Comparison of ENCODE assay signal across 1 cellular context in the genomic region with DNA sequence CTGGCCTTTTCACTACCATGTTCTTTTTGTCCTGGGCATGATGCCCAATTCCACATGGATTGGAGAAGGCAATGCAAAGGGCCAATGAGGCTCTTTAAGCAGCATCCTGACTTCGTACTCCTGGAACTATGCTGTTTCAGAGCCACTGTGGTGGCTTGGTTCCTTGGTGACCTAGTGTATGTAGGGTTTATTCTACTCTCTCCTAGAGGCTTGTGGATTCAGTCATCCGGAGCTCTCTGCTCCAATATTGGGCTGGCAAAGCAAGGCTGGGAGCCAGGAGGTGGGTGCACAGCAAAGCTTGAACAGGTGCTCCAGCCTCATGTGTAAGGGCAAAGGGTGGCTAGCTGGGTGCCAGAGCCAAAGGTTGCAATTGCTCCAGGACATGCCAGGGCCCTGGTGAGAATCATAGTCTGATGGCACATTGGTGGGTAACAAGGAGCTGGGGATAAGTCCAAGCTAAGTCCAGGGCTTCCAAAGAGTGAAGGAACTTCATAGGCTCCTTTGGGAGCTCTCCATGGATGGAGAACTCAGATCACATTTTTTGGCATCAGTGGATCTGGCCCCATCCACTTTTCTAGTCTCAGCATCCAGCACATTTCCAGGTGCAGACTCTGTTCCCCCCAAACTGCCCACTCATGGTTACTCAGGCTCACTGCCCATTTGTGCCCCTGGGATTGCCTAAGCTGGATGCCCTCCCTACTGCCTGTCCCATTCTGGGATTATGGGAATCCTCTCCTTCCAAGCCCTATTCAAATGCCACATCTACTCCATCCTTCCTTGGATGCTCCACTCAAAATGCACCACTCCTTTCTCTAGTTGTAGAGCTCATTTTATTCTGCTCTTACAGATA.
TF ChIP-seq lines count a peak whose summit lies in the region.

No MANE protein-coding gene starts in this region.

TF ChIP-seq in IMR-90, 13 proteins besides CTCF, POLR2A, EP300 and RAD21 (continued from another document):
- TF ChIP-seq ELK1 (IDR thresholded peaks at IDR 0.05; ENCODE audit: borderline replicate concordance, low read depth, low read length) (no peak), FOS (IDR thresholded peaks at IDR 0.05; ENCODE audit: low read depth, low read length) (no peak), USF2 (IDR thresholded peaks at IDR 0.05; ENCODE audit: low read depth, low read length) (no peak), NFE2L2 (IDR thresholded peaks at IDR 0.05; ENCODE audit: low read depth, low read length) (no peak), BHLHE40 (IDR thresholded peaks at IDR 0.05; ENCODE audit: low read depth, low read length) (no peak), RCOR1 (IDR thresholded peaks at IDR 0.05; ENCODE audit: insufficient replicate concordance, low read length) (no peak), MXI1 (IDR thresholded peaks at IDR 0.05; ENCODE audit: borderline replicate concordance, low read depth, low read length) (no peak), MAZ (IDR thresholded peaks at IDR 0.05; ENCODE audit: borderline replicate concordance, low read depth, low read length) (no peak)
